ENCODE assay signal across 21 cellular contexts in the genomic region with DNA sequence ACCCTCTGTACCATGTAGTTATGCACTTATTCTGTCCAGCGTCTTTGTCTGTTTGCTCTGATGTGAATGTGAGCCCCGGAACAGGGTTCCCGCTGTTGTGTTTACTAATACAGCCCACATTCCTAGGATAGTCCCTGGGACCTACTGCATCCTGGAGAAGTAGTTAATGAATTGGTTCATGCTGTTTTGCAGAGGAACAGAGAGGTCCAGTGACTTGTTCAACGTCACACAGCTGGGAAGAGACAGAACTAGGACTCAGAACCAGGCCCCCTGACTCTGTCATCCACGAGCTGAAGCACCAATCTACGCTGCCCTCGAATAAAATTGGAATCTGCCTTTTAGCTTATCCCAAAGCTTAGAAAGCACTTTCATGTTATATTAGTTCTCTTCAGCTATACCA. TPM values are rescaled to one million over a fixed set of nuclear protein-coding genes. Genes with fewer than 3 reads are reported as not detected.
"Had no signal": no experiment of that assay in that cellular context is flagged by ENCODE, and none has a peak within 500 bp of the region (broad histone marks: within the 10 kb centered on the region; RNA-seq: fewer than 3 reads in every experiment).

No MANE protein-coding gene starts in this region.

- H3K9me3 Mint-ChIP-seq: central memory CD8-positive, alpha-beta T cell had no signal

- H3K4me3 ChIP-seq: lung, transverse colon had no signal

- H3K9ac ChIP-seq: SK-N-SH had no signal

- DNase-seq: activated CD4-positive, alpha-beta T cell treated with anti-CD3 and anti-CD28 coated beads, Interleukin-2, amount 50 U/mL, for 4 hours; activated CD4-positive, CD25-positive, alpha-beta regulatory T cell treated with anti-CD3 and anti-CD28 coated beads, Interleukin-2, amount 50 U/mL, for 72 hours; activated naive CD4-positive, alpha-beta T cell treated with anti-CD3 and anti-CD28 coated beads, Interleukin-2, amount 10 ng/mL, durations not matched to agents 7 days and 5 days; activated T-cell treated with anti-CD3 and anti-CD28 coated beads for 4 hours; SK-N-SH; stimulated activated CD4-positive, alpha-beta T cell treated with anti-CD3 and anti-CD28 coated beads, Interleukin-12 subunit alpha, Interleukin-12 subunit beta, amount 100 ng/mL, for 4 hours; stimulated activated CD4-positive, alpha-beta T cell treated with anti-CD3 and anti-CD28 coated beads, Interleukin-2, amount 100 ng/mL, for 24 hours; T-helper 1 cell; T1000; transverse colon had no signal

- H3K27ac ChIP-seq: epithelial cell of prostate had no signal

- H3K4me3 Mint-ChIP-seq: activated naive CD4-positive, alpha-beta T cell treated with anti-CD3 and anti-CD28 coated beads, Interleukin-2, amount 10 ng/mL, durations not matched to agents 7 days and 5 days; central memory CD8-positive, alpha-beta T cell; dendritic cell treated with granulocyte-macrophage colony-stimulating factor and Interleukin-4, amounts not matched to agents 40 ng/mL and 50 ng/mL, for 4 days; mesothelial cell of epicardium; neural crest cell had no signal

- H3K36me3 Mint-ChIP-seq: activated naive CD4-positive, alpha-beta T cell treated with anti-CD3 and anti-CD28 coated beads, Interleukin-2, amount 10 ng/mL, durations not matched to agents 7 days and 5 days; mesothelial cell of epicardium had no signal

- H3K9me3 ChIP-seq: SK-N-SH, transverse colon had no signal

- H3K27me3 ChIP-seq: transverse colon had no signal

- H3K4me2 ChIP-seq: SK-N-SH had no signal

- H3K27ac Mint-ChIP-seq: activated naive CD4-positive, alpha-beta T cell treated with anti-CD3 and anti-CD28 coated beads, Interleukin-2, amount 10 ng/mL, durations not matched to agents 7 days and 5 days; activated T-helper 2 cell treated with anti-CD3 and anti-CD28 coated beads, Interferon-gamma antibody, Interleukin-2, Interleukin-4, amounts not matched to agents 10 μg/mL and 5 μg/mL and 100 μg/mL, durations not matched to agents 14 hours and 24 hours and 36 hours; dendritic cell treated with granulocyte-macrophage colony-stimulating factor and Interleukin-4, amounts not matched to agents 40 ng/mL and 50 ng/mL, for 4 days; mesothelial cell of epicardium had no signal

- FAIRE-seq: frontal cortex, keratinocyte had no signal

- H3K36me3 ChIP-seq: transverse colon had no signal

- H3K4me1 Mint-ChIP-seq: activated naive CD4-positive, alpha-beta T cell treated with anti-CD3 and anti-CD28 coated beads, Interleukin-2, amount 10 ng/mL, durations not matched to agents 7 days and 5 days had no signal

RNA-seq across cellular contexts. Expression of a gene that starts 0.8 kb away (rescaled TPM):
- total RNA-seq: activated T-helper 2 cell treated with anti-CD3 and anti-CD28 coated beads, Interferon-gamma antibody, Interleukin-2, Interleukin-4, amounts not matched to agents 10 μg/mL and 5 μg/mL and 100 μg/mL, durations not matched to agents 14 hours and 24 hours and 36 hours; pulmonary artery endothelial cell had no signal
- polyA plus RNA-seq: keratinocyte had no signal

RNA-seq across cellular contexts. Expression of a gene that starts 34.0 kb away (rescaled TPM):
- total RNA-seq: activated T-helper 2 cell treated with anti-CD3 and anti-CD28 coated beads, Interferon-gamma antibody, Interleukin-2, Interleukin-4, amounts not matched to agents 10 μg/mL and 5 μg/mL and 100 μg/mL, durations not matched to agents 14 hours and 24 hours and 36 hours; osteoblast; pulmonary artery endothelial cell had no signal
- polyA plus RNA-seq: keratinocyte, SK-N-SH had no signal
